In the genomic region with DNA sequence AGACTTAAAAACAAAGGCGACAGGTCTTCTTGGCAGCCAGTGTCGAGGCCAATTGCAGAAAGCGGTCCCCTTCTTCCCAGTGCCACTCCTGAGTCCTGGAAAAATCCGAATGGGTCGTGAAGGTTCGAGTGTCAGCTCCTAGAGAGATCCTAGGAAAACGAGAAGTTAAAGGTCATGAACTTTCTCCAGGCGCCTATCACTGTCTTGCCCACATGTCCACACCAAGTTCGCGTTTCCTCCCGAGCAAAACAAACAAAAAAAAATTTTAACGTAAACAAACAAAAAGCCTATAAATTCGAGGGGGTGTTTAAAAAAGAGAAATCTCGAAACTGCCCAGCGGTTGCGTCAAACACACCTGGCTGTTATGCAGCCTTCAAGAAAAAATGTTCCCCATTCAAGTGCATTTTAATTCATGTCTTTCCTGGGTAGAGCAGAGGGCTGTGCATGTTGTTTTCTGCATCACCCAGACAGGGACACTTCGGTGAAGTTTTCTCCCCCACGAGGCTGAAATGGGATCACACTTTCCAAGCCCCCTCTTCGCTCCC, we compare ENCODE assay signal across 1 cellular context.
A peak's percentile ranks its signal among the peaks of the same experiment; 100 is the strongest.
TF ChIP-seq lines count a peak whose summit lies in the region.

No MANE protein-coding gene starts in this region.

TF ChIP-seq in K562, 482 proteins besides CTCF, POLR2A, EP300 and RAD21 (continued from another document and continues in another):
- TF ChIP-seq, protein P1, sequence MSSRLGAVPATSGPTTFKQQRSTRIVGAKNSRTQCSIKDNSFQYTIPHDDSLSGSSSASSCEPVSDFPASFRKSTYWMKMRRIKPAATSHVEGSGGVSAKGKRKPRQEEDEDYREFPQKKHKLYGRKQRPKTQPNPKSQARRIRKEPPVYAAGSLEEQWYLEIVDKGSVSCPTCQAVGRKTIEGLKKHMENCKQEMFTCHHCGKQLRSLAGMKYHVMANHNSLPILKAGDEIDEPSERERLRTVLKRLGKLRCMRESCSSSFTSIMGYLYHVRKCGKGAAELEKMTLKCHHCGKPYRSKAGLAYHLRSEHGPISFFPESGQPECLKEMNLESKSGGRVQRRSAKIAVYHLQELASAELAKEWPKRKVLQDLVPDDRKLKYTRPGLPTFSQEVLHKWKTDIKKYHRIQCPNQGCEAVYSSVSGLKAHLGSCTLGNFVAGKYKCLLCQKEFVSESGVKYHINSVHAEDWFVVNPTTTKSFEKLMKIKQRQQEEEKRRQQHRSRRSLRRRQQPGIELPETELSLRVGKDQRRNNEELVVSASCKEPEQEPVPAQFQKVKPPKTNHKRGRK (tag; IDR thresholded peaks at IDR 0.05) = no peak
- TF ChIP-seq CREBBP (IDR thresholded peaks at IDR 0.05; ENCODE audit: low read depth, low read length) (no peak), TSC22D4 (tag; IDR thresholded peaks at IDR 0.05) (no peak), STAG1 (CRISPR knock-in tag; IDR thresholded peaks at IDR 0.05; ENCODE audit: borderline replicate concordance) (no peak), ZNF589 (CRISPR knock-in tag; IDR thresholded peaks at IDR 0.05; ENCODE audit: low read depth) (no peak), NBN (IDR thresholded peaks at IDR 0.05; ENCODE audit: low read depth) (no peak; the same call in 1 of the 2 replicates), SAFB (IDR thresholded peaks at IDR 0.05; ENCODE audit: borderline replicate concordance, low read depth, low read length) (no peak), POLR2H (tag; IDR thresholded peaks at IDR 0.05; ENCODE audit: low read depth) (no peak), ZC3H4 (CRISPR knock-in tag; IDR thresholded peaks at IDR 0.05; ENCODE audit: borderline replicate concordance) (no peak), STAT5B (CRISPR knock-in tag; IDR thresholded peaks at IDR 0.05) (no peak), NR2F6 (CRISPR knock-in tag; IDR thresholded peaks at IDR 0.05) (no peak), ZNF57 (CRISPR knock-in tag; IDR thresholded peaks at IDR 0.05) (no peak), ZNF133 (CRISPR knock-in tag; IDR thresholded peaks at IDR 0.05) (no peak), CTBP1 (IDR thresholded peaks at IDR 0.05; ENCODE audit: borderline replicate concordance) (no peak), PML (IDR thresholded peaks at IDR 0.05; ENCODE audit: low read length) (no peak), NRF1 (conservative IDR thresholded peaks at IDR 0.05 in 1 of 2, IDR thresholded peaks at IDR 0.05 in 1 of 2) (no peak), FOXK2 (conservative IDR thresholded peaks at IDR 0.05 in 1 of 2, IDR thresholded peaks at IDR 0.05 in 1 of 2; ENCODE audit: low read depth in 2 of 2) (no peak), BCOR (IDR thresholded peaks at IDR 0.05) (no peak), ZFPM2 (CRISPR knock-in tag; IDR thresholded peaks at IDR 0.05) (no peak), GABPB2 (CRISPR knock-in tag; conservative IDR thresholded peaks at IDR 0.05) (no peak), ZNF77 (CRISPR knock-in tag; IDR thresholded peaks at IDR 0.05) (no peak), SMAD3 (CRISPR knock-in tag; conservative IDR thresholded peaks at IDR 0.05) (no peak), BCL6 (CRISPR knock-in tag; IDR thresholded peaks at IDR 0.05) (no peak), SP1 (CRISPR knock-in tag; IDR thresholded peaks at IDR 0.05) (no peak), LEF1 (IDR thresholded peaks at IDR 0.05) (no peak), PHTF2 (CRISPR knock-in tag; IDR thresholded peaks at IDR 0.05) (no peak), SREBF2 (CRISPR knock-in tag; IDR thresholded peaks at IDR 0.05) (no peak), MYNN (IDR thresholded peaks at IDR 0.05) (no peak), MYNN (CRISPR knock-in tag; IDR thresholded peaks at IDR 0.05) (no peak), HDAC1 (IDR thresholded peaks at IDR 0.05) (0 out of 4 replicates have a peak, but pooled peaks of 1 of the 2 experiments have one; percentile 17), RBM34 (IDR thresholded peaks at IDR 0.05; ENCODE audit: borderline replicate concordance, insufficient read depth, low read length) (no peak), NR2C1 (IDR thresholded peaks at IDR 0.05) (peak; percentile 78), NR2C1 (tag; IDR thresholded peaks at IDR 0.05) (peak; percentile 82), TCFL5 (CRISPR knock-in tag; conservative IDR thresholded peaks at IDR 0.05) (no peak), ZNF212 (CRISPR knock-in tag; IDR thresholded peaks at IDR 0.05) (no peak), KDM4B (IDR thresholded peaks at IDR 0.05; ENCODE audit: borderline replicate concordance in 2 of 2, low read depth in 1 of 2) (no peak)
- TF ChIP-seq, protein P2, sequence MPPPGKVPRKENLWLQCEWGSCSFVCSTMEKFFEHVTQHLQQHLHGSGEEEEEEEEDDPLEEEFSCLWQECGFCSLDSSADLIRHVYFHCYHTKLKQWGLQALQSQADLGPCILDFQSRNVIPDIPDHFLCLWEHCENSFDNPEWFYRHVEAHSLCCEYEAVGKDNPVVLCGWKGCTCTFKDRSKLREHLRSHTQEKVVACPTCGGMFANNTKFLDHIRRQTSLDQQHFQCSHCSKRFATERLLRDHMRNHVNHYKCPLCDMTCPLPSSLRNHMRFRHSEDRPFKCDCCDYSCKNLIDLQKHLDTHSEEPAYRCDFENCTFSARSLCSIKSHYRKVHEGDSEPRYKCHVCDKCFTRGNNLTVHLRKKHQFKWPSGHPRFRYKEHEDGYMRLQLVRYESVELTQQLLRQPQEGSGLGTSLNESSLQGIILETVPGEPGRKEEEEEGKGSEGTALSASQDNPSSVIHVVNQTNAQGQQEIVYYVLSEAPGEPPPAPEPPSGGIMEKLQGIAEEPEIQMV (tag; conservative IDR thresholded peaks at IDR 0.05; ENCODE audit: low read depth) = no peak
- TF ChIP-seq, protein P3, sequence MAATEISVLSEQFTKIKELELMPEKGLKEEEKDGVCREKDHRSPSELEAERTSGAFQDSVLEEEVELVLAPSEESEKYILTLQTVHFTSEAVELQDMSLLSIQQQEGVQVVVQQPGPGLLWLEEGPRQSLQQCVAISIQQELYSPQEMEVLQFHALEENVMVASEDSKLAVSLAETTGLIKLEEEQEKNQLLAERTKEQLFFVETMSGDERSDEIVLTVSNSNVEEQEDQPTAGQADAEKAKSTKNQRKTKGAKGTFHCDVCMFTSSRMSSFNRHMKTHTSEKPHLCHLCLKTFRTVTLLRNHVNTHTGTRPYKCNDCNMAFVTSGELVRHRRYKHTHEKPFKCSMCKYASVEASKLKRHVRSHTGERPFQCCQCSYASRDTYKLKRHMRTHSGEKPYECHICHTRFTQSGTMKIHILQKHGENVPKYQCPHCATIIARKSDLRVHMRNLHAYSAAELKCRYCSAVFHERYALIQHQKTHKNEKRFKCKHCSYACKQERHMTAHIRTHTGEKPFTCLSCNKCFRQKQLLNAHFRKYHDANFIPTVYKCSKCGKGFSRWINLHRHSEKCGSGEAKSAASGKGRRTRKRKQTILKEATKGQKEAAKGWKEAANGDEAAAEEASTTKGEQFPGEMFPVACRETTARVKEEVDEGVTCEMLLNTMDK (IDR thresholded peaks at IDR 0.05; ENCODE audit: borderline replicate concordance, insufficient read depth, low read depth, low read length, poor library complexity, severe bottlenecking) = no peak
- TF ChIP-seq, protein P4, sequence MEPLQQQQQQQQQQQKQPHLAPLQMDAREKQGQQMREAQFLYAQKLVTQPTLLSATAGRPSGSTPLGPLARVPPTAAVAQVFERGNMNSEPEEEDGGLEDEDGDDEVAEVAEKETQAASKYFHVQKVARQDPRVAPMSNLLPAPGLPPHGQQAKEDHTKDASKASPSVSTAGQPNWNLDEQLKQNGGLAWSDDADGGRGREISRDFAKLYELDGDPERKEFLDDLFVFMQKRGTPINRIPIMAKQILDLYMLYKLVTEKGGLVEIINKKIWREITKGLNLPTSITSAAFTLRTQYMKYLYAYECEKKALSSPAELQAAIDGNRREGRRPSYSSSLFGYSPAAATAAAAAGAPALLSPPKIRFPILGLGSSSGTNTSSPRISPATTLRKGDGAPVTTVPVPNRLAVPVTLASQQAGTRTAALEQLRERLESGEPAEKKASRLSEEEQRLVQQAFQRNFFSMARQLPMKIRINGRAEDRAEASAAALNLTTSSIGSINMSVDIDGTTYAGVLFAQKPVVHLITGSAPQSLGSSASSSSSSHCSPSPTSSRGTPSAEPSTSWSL (CRISPR knock-in tag; IDR thresholded peaks at IDR 0.05; ENCODE audit: borderline replicate concordance) = no peak
- TF ChIP-seq, protein P5, sequence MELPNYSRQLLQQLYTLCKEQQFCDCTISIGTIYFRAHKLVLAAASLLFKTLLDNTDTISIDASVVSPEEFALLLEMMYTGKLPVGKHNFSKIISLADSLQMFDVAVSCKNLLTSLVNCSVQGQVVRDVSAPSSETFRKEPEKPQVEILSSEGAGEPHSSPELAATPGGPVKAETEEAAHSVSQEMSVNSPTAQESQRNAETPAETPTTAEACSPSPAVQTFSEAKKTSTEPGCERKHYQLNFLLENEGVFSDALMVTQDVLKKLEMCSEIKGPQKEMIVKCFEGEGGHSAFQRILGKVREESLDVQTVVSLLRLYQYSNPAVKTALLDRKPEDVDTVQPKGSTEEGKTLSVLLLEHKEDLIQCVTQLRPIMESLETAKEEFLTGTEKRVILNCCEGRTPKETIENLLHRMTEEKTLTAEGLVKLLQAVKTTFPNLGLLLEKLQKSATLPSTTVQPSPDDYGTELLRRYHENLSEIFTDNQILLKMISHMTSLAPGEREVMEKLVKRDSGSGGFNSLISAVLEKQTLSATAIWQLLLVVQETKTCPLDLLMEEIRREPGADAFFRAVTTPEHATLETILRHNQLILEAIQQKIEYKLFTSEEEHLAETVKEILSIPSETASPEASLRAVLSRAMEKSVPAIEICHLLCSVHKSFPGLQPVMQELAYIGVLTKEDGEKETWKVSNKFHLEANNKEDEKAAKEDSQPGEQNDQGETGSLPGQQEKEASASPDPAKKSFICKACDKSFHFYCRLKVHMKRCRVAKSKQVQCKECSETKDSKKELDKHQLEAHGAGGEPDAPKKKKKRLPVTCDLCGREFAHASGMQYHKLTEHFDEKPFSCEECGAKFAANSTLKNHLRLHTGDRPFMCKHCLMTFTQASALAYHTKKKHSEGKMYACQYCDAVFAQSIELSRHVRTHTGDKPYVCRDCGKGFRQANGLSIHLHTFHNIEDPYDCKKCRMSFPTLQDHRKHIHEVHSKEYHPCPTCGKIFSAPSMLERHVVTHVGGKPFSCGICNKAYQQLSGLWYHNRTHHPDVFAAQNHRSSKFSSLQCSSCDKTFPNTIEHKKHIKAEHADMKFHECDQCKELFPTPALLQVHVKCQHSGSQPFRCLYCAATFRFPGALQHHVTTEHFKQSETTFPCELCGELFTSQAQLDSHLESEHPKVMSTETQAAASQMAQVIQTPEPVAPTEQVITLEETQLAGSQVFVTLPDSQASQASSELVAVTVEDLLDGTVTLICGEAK (IDR thresholded peaks at IDR 0.05) = 0 out of 2 replicates have a peak, but pooled peaks have one; percentile 39
- TF ChIP-seq, protein P5 (CRISPR knock-in tag; IDR thresholded peaks at IDR 0.05) = no peak
- TF ChIP-seq, protein P6, sequence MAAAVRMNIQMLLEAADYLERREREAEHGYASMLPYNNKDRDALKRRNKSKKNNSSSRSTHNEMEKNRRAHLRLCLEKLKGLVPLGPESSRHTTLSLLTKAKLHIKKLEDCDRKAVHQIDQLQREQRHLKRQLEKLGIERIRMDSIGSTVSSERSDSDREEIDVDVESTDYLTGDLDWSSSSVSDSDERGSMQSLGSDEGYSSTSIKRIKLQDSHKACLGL (CRISPR knock-in tag; IDR thresholded peaks at IDR 0.05; ENCODE audit: borderline replicate concordance, poor library complexity, severe bottlenecking) = no peak
- TF ChIP-seq, protein P7, sequence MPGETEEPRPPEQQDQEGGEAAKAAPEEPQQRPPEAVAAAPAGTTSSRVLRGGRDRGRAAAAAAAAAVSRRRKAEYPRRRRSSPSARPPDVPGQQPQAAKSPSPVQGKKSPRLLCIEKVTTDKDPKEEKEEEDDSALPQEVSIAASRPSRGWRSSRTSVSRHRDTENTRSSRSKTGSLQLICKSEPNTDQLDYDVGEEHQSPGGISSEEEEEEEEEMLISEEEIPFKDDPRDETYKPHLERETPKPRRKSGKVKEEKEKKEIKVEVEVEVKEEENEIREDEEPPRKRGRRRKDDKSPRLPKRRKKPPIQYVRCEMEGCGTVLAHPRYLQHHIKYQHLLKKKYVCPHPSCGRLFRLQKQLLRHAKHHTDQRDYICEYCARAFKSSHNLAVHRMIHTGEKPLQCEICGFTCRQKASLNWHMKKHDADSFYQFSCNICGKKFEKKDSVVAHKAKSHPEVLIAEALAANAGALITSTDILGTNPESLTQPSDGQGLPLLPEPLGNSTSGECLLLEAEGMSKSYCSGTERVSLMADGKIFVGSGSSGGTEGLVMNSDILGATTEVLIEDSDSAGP (CRISPR knock-in tag; IDR thresholded peaks at IDR 0.05) = no peak
- TF ChIP-seq, protein P8, sequence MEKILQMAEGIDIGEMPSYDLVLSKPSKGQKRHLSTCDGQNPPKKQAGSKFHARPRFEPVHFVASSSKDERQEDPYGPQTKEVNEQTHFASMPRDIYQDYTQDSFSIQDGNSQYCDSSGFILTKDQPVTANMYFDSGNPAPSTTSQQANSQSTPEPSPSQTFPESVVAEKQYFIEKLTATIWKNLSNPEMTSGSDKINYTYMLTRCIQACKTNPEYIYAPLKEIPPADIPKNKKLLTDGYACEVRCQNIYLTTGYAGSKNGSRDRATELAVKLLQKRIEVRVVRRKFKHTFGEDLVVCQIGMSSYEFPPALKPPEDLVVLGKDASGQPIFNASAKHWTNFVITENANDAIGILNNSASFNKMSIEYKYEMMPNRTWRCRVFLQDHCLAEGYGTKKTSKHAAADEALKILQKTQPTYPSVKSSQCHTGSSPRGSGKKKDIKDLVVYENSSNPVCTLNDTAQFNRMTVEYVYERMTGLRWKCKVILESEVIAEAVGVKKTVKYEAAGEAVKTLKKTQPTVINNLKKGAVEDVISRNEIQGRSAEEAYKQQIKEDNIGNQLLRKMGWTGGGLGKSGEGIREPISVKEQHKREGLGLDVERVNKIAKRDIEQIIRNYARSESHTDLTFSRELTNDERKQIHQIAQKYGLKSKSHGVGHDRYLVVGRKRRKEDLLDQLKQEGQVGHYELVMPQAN (IDR thresholded peaks at IDR 0.05; ENCODE audit: borderline replicate concordance) = peak; percentile 31; the same call in 1 of the 2 replicates
